ENCODE assay signal across 1 cellular context in the genomic region with DNA sequence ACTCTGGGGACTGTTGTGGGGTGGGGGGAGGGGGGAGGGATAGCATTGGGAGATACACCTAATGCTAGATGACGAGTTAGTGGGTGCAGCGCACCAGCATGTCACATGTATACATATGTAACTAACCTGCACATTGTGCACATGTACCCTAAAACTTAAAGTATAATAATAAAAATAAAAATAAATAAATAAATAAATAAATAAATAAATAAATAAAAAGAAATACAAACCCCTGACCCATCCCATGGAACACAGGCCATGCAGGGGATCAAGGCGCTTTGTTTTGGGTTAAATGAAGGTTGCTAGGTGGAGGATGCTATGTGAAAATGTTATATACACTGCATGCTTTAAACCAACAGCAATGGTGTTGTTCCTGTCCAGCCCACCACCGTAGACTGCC.
TF ChIP-seq lines count a peak whose summit lies in the region.

No MANE protein-coding gene starts in this region.

TF ChIP-seq in HEK293, 187 proteins besides CTCF, POLR2A, EP300 and RAD21 (continued from another document):
- TF ChIP-seq ZBTB11 (tag by site-specific recombination; conservative IDR thresholded peaks at IDR 0.05; ENCODE audit: low read depth) (peak; percentile 58), ZNF518A (tag by site-specific recombination; conservative IDR thresholded peaks at IDR 0.05; ENCODE audit: low read depth) (peak; percentile 75), ZNF654 (tag by site-specific recombination; IDR thresholded peaks at IDR 0.05; ENCODE audit: low read depth) (peak; percentile 14; the same call in 1 of the 2 replicates), ZNF140 (tag by site-specific recombination; IDR thresholded peaks at IDR 0.05) (0 out of 2 replicates have a peak, but pooled peaks have one; percentile 30), ZNF623 (tag by site-specific recombination; IDR thresholded peaks at IDR 0.05) (peak; percentile 34; the same call in 1 of the 2 replicates), ZBTB8A (tag by site-specific recombination; IDR thresholded peaks at IDR 0.05) (peak; percentile 37; the same call in 1 of the 2 replicates), ZNF426 (tag by site-specific recombination; IDR thresholded peaks at IDR 0.05) (peak; percentile 64)
